In genomic region chr3:146125946-146126345, GRCh38 we compare ENCODE assay signal across 3 cellular contexts.
A peak's percentile ranks its signal among the peaks of the same experiment; 100 is the strongest.
TF ChIP-seq lines count a peak whose summit lies in the region.

No MANE protein-coding gene starts in this region.

TF ChIP-seq in A549, 52 proteins besides CTCF, POLR2A, EP300 and RAD21:
- TF ChIP-seq GATA3 (IDR thresholded peaks at IDR 0.05; ENCODE audit: borderline replicate concordance): peak; percentile 47; the same call in 1 of the 2 replicates
- 0 out of 2 replicates have a peak, but pooled peaks have one; percentile 14 for TF ChIP-seq PBX3 (IDR thresholded peaks at IDR 0.05)
- TF ChIP-seq JUN (IDR thresholded peaks at IDR 0.05): peak; percentile 29 to 68; a peak in 2 of 5 replicates
- peak; percentile 91 for TF ChIP-seq CEBPB (IDR thresholded peaks at IDR 0.05)
- TF ChIP-seq BCL3 (IDR thresholded peaks at IDR 0.05): peak; percentile 62; the same call in 1 of the 3 replicates
- peak; percentile 92 for TF ChIP-seq JUNB (IDR thresholded peaks at IDR 0.05)
- TF ChIP-seq SMC3 (IDR thresholded peaks at IDR 0.05): 0 out of 3 replicates have a peak, but pooled peaks have one; percentile 9
- no peak for TF ChIP-seq NR3C1 (IDR thresholded peaks at IDR 0.05)
- peak; percentile 89 for TF ChIP-seq HES2 (IDR thresholded peaks at IDR 0.05)
- TF ChIP-seq FOSL2 (IDR thresholded peaks at IDR 0.05): peak; percentile 82
- TF ChIP-seq FOSL2 (CRISPR knock-in tag; IDR thresholded peaks at IDR 0.05): peak; percentile 87
- no peak for TF ChIP-seq POLR2AphosphoS2 (conservative IDR thresholded peaks at IDR 0.05; ENCODE audit: low read length)

TF ChIP-seq in endothelial cell of umbilical vein, 7 proteins besides CTCF, POLR2A, EP300 and RAD21:
- TF ChIP-seq FOS (IDR thresholded peaks at IDR 0.05; ENCODE audit: borderline replicate concordance, insufficient read depth, low read length) (peak; percentile 28), MYC (IDR thresholded peaks at IDR 0.05; ENCODE audit: low read depth, low read length) (no peak), EZH2 (IDR thresholded peaks at IDR 0.05; ENCODE audit: borderline replicate concordance, low read depth, low read length, severe bottlenecking) (no peak), JUN (IDR thresholded peaks at IDR 0.05; ENCODE audit: borderline replicate concordance, insufficient read depth, insufficient read length, low read depth) (peak; percentile 15)

TF ChIP-seq in HepG2, 621 proteins besides CTCF, POLR2A, EP300 and RAD21:
- TF ChIP-seq ZNF7 (CRISPR knock-in tag; IDR thresholded peaks at IDR 0.05) (no peak), HNRNPK (IDR thresholded peaks at IDR 0.05; ENCODE audit: low read depth, low read length, poor library complexity, severe bottlenecking) (no peak), ARID2 (CRISPR knock-in tag; IDR thresholded peaks at IDR 0.05; ENCODE audit: borderline replicate concordance) (no peak), JUNB (CRISPR knock-in tag; IDR thresholded peaks at IDR 0.05; ENCODE audit: borderline replicate concordance) (no peak), ZNF580 (CRISPR knock-in tag; IDR thresholded peaks at IDR 0.05; ENCODE audit: borderline replicate concordance, low read depth) (no peak), ZNF749 (CRISPR knock-in tag; IDR thresholded peaks at IDR 0.05; ENCODE audit: borderline replicate concordance) (no peak), NFE2 (CRISPR knock-in tag; IDR thresholded peaks at IDR 0.05) (no peak), TSC22D2 (CRISPR knock-in tag; IDR thresholded peaks at IDR 0.05; ENCODE audit: borderline replicate concordance) (no peak), ZNF878 (CRISPR knock-in tag; IDR thresholded peaks at IDR 0.05) (no peak), CEBPG (CRISPR knock-in tag; IDR thresholded peaks at IDR 0.05) (peak; percentile 55), GLI4 (CRISPR knock-in tag; IDR thresholded peaks at IDR 0.05; ENCODE audit: borderline replicate concordance) (no peak), HIVEP1 (CRISPR knock-in tag; IDR thresholded peaks at IDR 0.05) (no peak), ATF4 (CRISPR knock-in tag; IDR thresholded peaks at IDR 0.05) (peak in 1 of 2 experiments; percentile 85; a peak in 2 of 4 replicates), HNF1B (CRISPR knock-in tag; IDR thresholded peaks at IDR 0.05) (no peak), ZBTB20 (CRISPR knock-in tag; IDR thresholded peaks at IDR 0.05; ENCODE audit: borderline replicate concordance, low read depth) (no peak), FOXA1 (IDR thresholded peaks at IDR 0.05) (no peak), FOXA1 (CRISPR knock-in tag; IDR thresholded peaks at IDR 0.05) (no peak), ETV6 (CRISPR knock-in tag; conservative IDR thresholded peaks at IDR 0.05) (no peak), EED (CRISPR knock-in tag; IDR thresholded peaks at IDR 0.05) (no peak), ZNF142 (CRISPR knock-in tag; IDR thresholded peaks at IDR 0.05) (no peak), ARID3A (IDR thresholded peaks at IDR 0.05; ENCODE audit: low read depth, low read length) (0 out of 2 replicates have a peak, but pooled peaks have one; percentile 33), SMARCC2 (IDR thresholded peaks at IDR 0.05) (no peak), CEBPB (IDR thresholded peaks at IDR 0.05; ENCODE audit: borderline replicate concordance, low read depth, low read length) (peak; percentile 72), CREB1 (IDR thresholded peaks at IDR 0.05) (no peak), CREB1 (CRISPR knock-in tag; IDR thresholded peaks at IDR 0.05) (peak; percentile 24; the same call in 1 of the 2 replicates), CAMTA2 (CRISPR knock-in tag; IDR thresholded peaks at IDR 0.05; ENCODE audit: borderline replicate concordance) (no peak), REST (IDR thresholded peaks at IDR 0.05; ENCODE audit: borderline replicate concordance in 1 of 2, low read depth in 1 of 2, low read length in 2 of 2) (no peak), PAF1 (CRISPR knock-in tag; IDR thresholded peaks at IDR 0.05) (no peak), MED1 (CRISPR knock-in tag; IDR thresholded peaks at IDR 0.05) (no peak), ZNF124 (CRISPR knock-in tag; IDR thresholded peaks at IDR 0.05) (no peak), ZSCAN25 (CRISPR knock-in tag; IDR thresholded peaks at IDR 0.05) (no peak), FOSL1 (CRISPR knock-in tag; IDR thresholded peaks at IDR 0.05; ENCODE audit: borderline replicate concordance) (peak; percentile 61; the same call in 1 of the 2 replicates), SMAD1 (CRISPR knock-in tag; IDR thresholded peaks at IDR 0.05; ENCODE audit: borderline replicate concordance, low read depth) (no peak), GATAD2A (CRISPR knock-in tag; IDR thresholded peaks at IDR 0.05) (peak; percentile 29; the same call in 1 of the 2 replicates), FOSL2 (CRISPR knock-in tag; IDR thresholded peaks at IDR 0.05) (peak; percentile 77; the same call in 1 of the 2 replicates)
